Comparison of ENCODE assay signal across 8 cellular contexts in the genomic region with DNA sequence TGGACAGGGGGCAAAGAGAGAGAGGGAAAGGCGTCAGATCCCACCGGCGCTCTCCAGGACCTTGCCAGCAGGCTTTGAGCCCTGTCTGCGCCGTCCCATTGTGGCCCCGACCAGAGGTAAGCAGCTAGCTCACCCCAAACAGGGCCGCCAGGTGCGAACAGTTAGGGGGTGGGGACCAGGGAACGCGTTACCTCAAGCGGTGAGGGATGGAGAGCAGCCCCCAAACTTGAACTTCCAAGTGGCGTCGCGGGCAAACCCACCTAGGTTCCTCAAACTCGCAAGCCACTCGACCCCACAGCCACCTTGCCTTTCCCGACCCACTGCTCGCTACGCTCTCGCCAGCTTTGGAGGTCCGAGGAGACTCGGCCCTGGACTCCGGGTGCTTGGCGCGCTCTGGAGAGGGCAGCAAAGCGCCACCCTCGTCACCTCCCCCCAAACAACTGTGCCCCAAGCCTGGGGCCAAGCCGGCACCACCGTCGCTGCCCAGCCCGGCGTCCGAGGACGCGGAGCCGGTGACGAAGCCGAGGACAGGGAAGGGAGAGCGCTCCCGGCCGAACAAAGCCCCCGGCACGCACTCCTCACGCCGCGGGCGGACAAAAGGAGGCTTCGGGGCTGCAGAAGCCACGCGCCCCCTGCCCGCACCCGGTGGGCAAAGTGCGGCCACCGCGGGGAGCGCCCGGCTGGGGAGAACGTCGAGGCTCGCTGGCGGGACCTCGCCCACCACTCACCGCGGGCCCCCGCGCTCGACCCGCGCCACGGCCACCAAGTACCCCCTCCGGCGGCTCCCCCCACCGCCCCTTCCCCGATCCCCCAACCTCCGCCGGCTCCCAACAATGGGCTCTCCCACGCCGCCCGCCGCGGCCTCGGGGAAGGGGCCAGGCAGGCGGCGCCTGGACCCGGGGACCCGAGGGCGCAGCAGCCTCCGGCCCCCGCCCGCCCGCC. TPM values are rescaled to one million over a fixed set of nuclear protein-coding genes. Genes with fewer than 3 reads are reported as not detected.
DNase-seq lines count a peak whose midpoint lies in the region; ATAC-seq lines count a peak whose summit lies in the region.

No MANE protein-coding gene starts in this region.

- peak overlapping the region; percentile 21 for H3K27ac ChIP-seq in CD4-positive, alpha-beta memory T cell (ENCODE audit: low read depth, low read length)

- peaks cover 75% of the 10 kb centered on the region for H3K4me1 ChIP-seq in CD4-positive, alpha-beta memory T cell (ENCODE audit: insufficient read depth, low read length)

- intact Hi-C loops in CD4-positive, alpha-beta memory T cell (cut with micrococcal nuclease) = loop anchor here (5.0 kb wide), 4 partner anchors 48 to 397 kb away; a partner anchor contains a TSS
- intact Hi-C loops in posterior vena cava (cut with DNase I) = loop anchor here (10.0 kb wide), 3 partner anchors 130 to 280 kb away; no protein-coding TSS in a partner anchor

- CTCF ChIA-PET in CD4-positive, alpha-beta memory T cell (lab: Charles Lee; ENCODE audit: partially characterized antibody) = interaction anchor here (4.9 kb wide), 1 partner anchor 83 kb away, joined by 36 read pairs; no protein-coding TSS in a partner anchor

- H3K4me3 Mint-ChIP-seq in CD4-positive, alpha-beta memory T cell = peak overlapping the region; percentile 81 to 88 (median 86)

- H3K36me3 ChIP-seq in CD4-positive, alpha-beta memory T cell (ENCODE audit: insufficient read depth, low read length) = peaks cover 17% of the 10 kb centered on the region

- H3K4me3 ChIP-seq in CD4-positive, alpha-beta memory T cell (ENCODE audit: low read length in 2 of 2) = peak overlapping the region; percentile 31 to 51

- peak; percentile 0 for ATAC-seq in HG02642 (IDR thresholded peaks at IDR 0.05; ENCODE audit: poor library complexity, unreplicated experiment)

- no peaks in the 10 kb centered on the region for H3K9me3 ChIP-seq in CD4-positive, alpha-beta memory T cell (ENCODE audit: control insufficient read depth in 1 of 2, low read length in 2 of 2)

- H3K9me3 Mint-ChIP-seq in CD4-positive, alpha-beta memory T cell = peaks cover 0 to 1% (median 0%) of the 10 kb centered on the region in 8 donors

- H3K4me1 Mint-ChIP-seq in CD4-positive, alpha-beta memory T cell = peaks cover 64 to 83% (median 71%) of the 10 kb centered on the region in 4 donors

- H3K27ac Mint-ChIP-seq in CD4-positive, alpha-beta memory T cell = peak overlapping the region in 6 of 7 donors; percentile 62 to 87 (median 76)

- peaks cover 0 to 1% of the 10 kb centered on the region in 2 donors for H3K27me3 Mint-ChIP-seq in CD4-positive, alpha-beta memory T cell

- POLR2A ChIA-PET in CD4-positive, alpha-beta memory T cell (lab: Charles Lee; ENCODE audit: partially characterized antibody) = interaction anchor here (0.6 to 7.2 kb wide), 7 partner anchors 9 to 205 kb away, joined by 3 to 254 read pairs (median 4); a partner anchor contains a TSS

- peak in 1 of 5 donors; percentile 14 for DNase-seq in CD4-positive, alpha-beta memory T cell
- DNase-seq in activated CD8-positive, alpha-beta memory T cell treated with anti-CD3 and anti-CD28 coated beads, Interleukin-2, amount 50 U/mL, for 48 hours = peak; percentile 60
- DNase-seq in glomerular visceral epithelial cell (ENCODE audit: extremely low spot score) (peak; percentile 45), posterior vena cava (ENCODE audit: low spot score) (peak; percentile 82), NCI-H1436 (lab: John Stamatoyannopoulos, UW) (no peak), NCI-H2081 treated with DMSO at 0.1 percent for 48 hours (lab: John Stamatoyannopoulos, UW) (no peak)
- DNase-seq in effector CD8-positive, alpha-beta T cell (lab: John Stamatoyannopoulos, UW) = no peak

- H3K27me3 ChIP-seq in CD4-positive, alpha-beta memory T cell (ENCODE audit: insufficient read depth, low read length) = no peaks in the 10 kb centered on the region

- peaks cover 32 to 43% of the 10 kb centered on the region in 2 donors for H3K36me3 Mint-ChIP-seq in CD4-positive, alpha-beta memory T cell

RNA-seq across cellular contexts. Expression of a gene that starts 1.0 kb away (rescaled TPM):
- total RNA-seq in CD4-positive, alpha-beta memory T cell = 10 to 100 TPM; 67.6 to 87.6 TPM
- polyA plus RNA-seq in CD4-positive, alpha-beta memory T cell = 10 to 100 TPM; 10.9 to 22.7 TPM
- 10 to 100 TPM; 41.8 to 56.1 TPM for total RNA-seq in posterior vena cava

Comparison
In these comparisons a context has a peak if more than half of its experiments do, and no peak if none do; other contexts are left out.
1. DNase-seq: peak in activated CD8-positive, alpha-beta memory T cell treated with anti-CD3 and anti-CD28 coated beads, Interleukin-2, amount 50 U/mL, for 48 hours (single experiment), glomerular visceral epithelial cell (single experiment) and posterior vena cava (single experiment); none in NCI-H1436 (single experiment), effector CD8-positive, alpha-beta T cell (single experiment) and NCI-H2081 treated with DMSO at 0.1 percent for 48 hours (single experiment).